8 cellular contexts compared by ENCODE assay signal in genomic region chr16:29809850-29810698, GRCh38.
DNase-seq lines count a peak whose midpoint lies in the region; ATAC-seq and FAIRE-seq lines count a peak whose summit lies in the region.

No MANE protein-coding gene starts in this region.

- FAIRE-seq in HTR-8/SVneo (lab: Jason Lieb, UNC), result no peak

- H3K27me3 ChIP-seq in effector memory CD4-positive, alpha-beta T cell (replicated peaks; ENCODE audit: control insufficient read depth, insufficient read depth, low read length, poor library complexity, severe bottlenecking), result no peaks in the 10 kb centered on the region

- peak overlapping the region; percentile 75 for H3K4me3 ChIP-seq in effector memory CD4-positive, alpha-beta T cell (ENCODE audit: insufficient read depth, low read depth, low read length, poor library complexity, severe bottlenecking)

- H3K27ac ChIP-seq in effector memory CD4-positive, alpha-beta T cell (ENCODE audit: insufficient read depth, low read length, poor library complexity, severe bottlenecking), result peak overlapping the region; percentile 85

- peaks cover 7% of the 10 kb centered on the region for H3K36me3 ChIP-seq in effector memory CD4-positive, alpha-beta T cell (ENCODE audit: control insufficient read depth, insufficient read depth, low read length)

- DNase-seq in NCI-H1105 treated with DMSO at 0.1 percent for 48 hours (lab: John Stamatoyannopoulos, UW) (peak; percentile 19), NCI-H1105 (lab: John Stamatoyannopoulos, UW) (no peak), T-helper 2 cell (peak in 3 of 5 experiments; percentile 53 to 78 (median 69)), retina (peak; percentile 58), NCI-H446 (lab: John Stamatoyannopoulos, UW) (no peak), HTR-8/SVneo (ENCODE audit: insufficient read length, low spot score) (no peak)
- peak in 1 of 3 donors; percentile 25 for DNase-seq in effector memory CD4-positive, alpha-beta T cell

- H3K4me1 ChIP-seq in effector memory CD4-positive, alpha-beta T cell (ENCODE audit: control insufficient read depth, insufficient read depth, low read length, poor library complexity, severe bottlenecking), result peaks cover 59% of the 10 kb centered on the region

- no peak for ATAC-seq in HG03095 (IDR thresholded peaks at IDR 0.05; ENCODE audit: unreplicated experiment)

- H3K9me3 ChIP-seq in effector memory CD4-positive, alpha-beta T cell (ENCODE audit: control insufficient read depth, low read length), result no peaks in the 10 kb centered on the region

Comparison
In these comparisons a context has a peak if more than half of its experiments do, and no peak if none do; other contexts are left out.
1. DNase-seq: peak in NCI-H1105 treated with DMSO at 0.1 percent for 48 hours (single experiment), T-helper 2 cell (3 of 5) and retina (single experiment); none in NCI-H1105 (single experiment), NCI-H446 (0 of 2) and HTR-8/SVneo (single experiment).